Comparison of ENCODE assay signal across 8 cellular contexts in the genomic region with DNA sequence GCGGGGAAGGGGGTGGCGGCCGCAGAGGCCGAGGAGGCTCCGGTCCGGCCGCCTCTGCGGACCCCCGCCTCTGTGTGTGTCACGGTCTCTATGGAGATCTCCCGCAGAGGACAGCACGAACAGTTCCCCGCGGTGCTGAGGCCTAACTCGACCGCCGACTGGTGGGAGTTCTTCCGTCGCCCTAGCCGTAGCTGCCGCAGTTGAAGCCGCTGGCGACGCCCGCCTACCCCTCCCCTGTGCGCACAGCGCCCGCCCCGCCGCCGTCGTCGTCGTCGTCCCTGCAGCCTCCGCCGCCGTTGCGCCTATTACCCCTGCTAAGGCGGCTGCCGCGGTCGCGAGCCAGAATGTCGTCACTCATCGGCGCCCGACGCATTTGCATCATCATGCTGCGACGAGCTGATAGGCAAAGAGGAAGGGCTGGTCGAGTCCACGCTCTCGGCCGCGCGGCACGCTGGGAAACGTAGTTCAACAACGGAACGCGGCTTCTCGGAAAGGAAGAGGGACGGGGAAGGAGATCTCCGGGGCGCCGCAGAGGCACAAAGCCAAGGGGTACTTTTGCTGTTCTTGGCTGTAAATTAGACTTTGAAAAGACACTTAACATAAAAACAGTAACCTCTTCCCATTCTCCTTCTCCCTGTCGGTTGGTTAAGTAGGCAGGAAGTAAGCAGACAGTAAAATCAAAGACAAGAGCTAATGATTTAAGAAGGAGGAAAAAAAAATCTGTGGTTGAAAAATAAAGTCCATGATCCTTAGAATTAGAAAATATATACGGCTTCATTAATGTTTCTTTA. TPM values are rescaled to one million over a fixed set of nuclear protein-coding genes. Genes with fewer than 3 reads are reported as not detected.
A peak's percentile ranks its signal among the peaks of the same experiment; 100 is the strongest.
DNase-seq lines count a peak whose midpoint lies in the region; ATAC-seq and TF ChIP-seq lines count a peak whose summit lies in the region.

A gene (minus strand): TSS at position 346 of the 791 bp plus-strand sequence. CDS start 538 bp downstream, outside the sequence.

- peaks cover 50% of the 10 kb centered on the region for H3K79me2 ChIP-seq in mammary epithelial cell (ENCODE audit: insufficient read depth, low read length)

- no TSS peak for BruUV-seq in mammary epithelial cell (replicated peaks; lab: Mats Ljungman, UMichigan)

- WGBS in mammary epithelial cell (ENCODE audit: low coverage, missing lambda C conversion rate) = under 1% methylated on average over 19 of the region's 69 CpGs

- H3K27me3 ChIP-seq in WERI-Rb-1 (ENCODE audit: insufficient read depth, low read depth, severe bottlenecking) (no peaks in the 10 kb centered on the region), mammary epithelial cell (ENCODE audit: insufficient read depth, low read length) (no peaks in the 10 kb centered on the region), iPS-20b (ENCODE audit: insufficient read depth, low read length) (no peaks in the 10 kb centered on the region)

- CTCF ChIA-PET in mammary epithelial cell (lab: Charles Lee; ENCODE audit: low non-redundant PET) = interaction anchor here (0.7 kb wide), 1 partner anchor 57 kb away, joined by 4 read pairs; no protein-coding TSS in a partner anchor

- DNase-seq in ACHN (peak; percentile 96), NCI-H2227 (lab: John Stamatoyannopoulos, UW; ENCODE audit: unreplicated experiment) (peak; percentile 100), WERI-Rb-1 (peak; percentile 100), mammary epithelial cell (peak; percentile 98)

- TF ChIP-seq CTCF in WERI-Rb-1 (IDR thresholded peaks at IDR 0.05; ENCODE audit: low read depth, low read length) (no peak), mammary epithelial cell (conservative IDR thresholded peaks at IDR 0.05 in 1 of 2, IDR thresholded peaks at IDR 0.05 in 1 of 2; ENCODE audit: extremely low read depth in 1 of 2, insufficient read depth in 1 of 2, low read depth in 1 of 2, low read length in 2 of 2) (no peak)

- dilution Hi-C loops in mammary epithelial cell (cut with HindIII; ENCODE audit: low sequenced_read_pairs) = loop anchor here (5.0 kb wide), 1 partner anchor 34 kb away; no protein-coding TSS in a partner anchor

- no peaks in the 10 kb centered on the region for H4K20me1 ChIP-seq in mammary epithelial cell (ENCODE audit: insufficient read depth, low read length)

- H3K9me3 ChIP-seq in WERI-Rb-1 (ENCODE audit: severe bottlenecking) = no peaks in the 10 kb centered on the region
- no peaks in the 10 kb centered on the region for H3K9me3 ChIP-seq in mammary epithelial cell (replicated peaks; ENCODE audit: insufficient read depth, low read length)
- H3K9me3 ChIP-seq in iPS-20b (ENCODE audit: insufficient read depth, low read depth, low read length) = no peaks in the 10 kb centered on the region

- in situ Hi-C loops in ACHN (cut with HindIII; ENCODE audit: low pct_ligation_motif_present, low pct_unique_long_range_greater_than_20kb, low sequenced_read_pairs) = no loop called here
- in situ Hi-C loops in mammary epithelial cell (cut with MboI; ENCODE audit: low sequenced_read_pairs in 2 of 2) = no loop called here

- peak within 1 kb of the TSS; percentile 97 for H3K27ac ChIP-seq in WERI-Rb-1
- peak within 1 kb of the TSS; percentile 96 for H3K27ac ChIP-seq in mammary epithelial cell (ENCODE audit: insufficient read depth, low read depth, low read length)
- peak within 1 kb of the TSS; percentile 93 for H3K27ac ChIP-seq in iPS-20b (ENCODE audit: low read length)
- H3K27ac ChIP-seq in skin epidermis = peak within 1 kb of the TSS; percentile 86 to 100 (median 97)

- H3K4me3 ChIP-seq in WERI-Rb-1 (ENCODE audit: low read depth, low read length) = peak within 1 kb of the TSS; percentile 94
- H3K4me3 ChIP-seq in mammary epithelial cell (replicated peaks in 1 of 3; ENCODE audit: insufficient read depth in 1 of 3, low read depth in 2 of 3, low read length in 3 of 3) = peak within 1 kb of the TSS; percentile 91 to 96 (median 92)
- peak within 1 kb of the TSS; percentile 96 for H3K4me3 ChIP-seq in iPS-20b (ENCODE audit: low read length)
- H3K4me3 ChIP-seq in skin epidermis = peak within 1 kb of the TSS; percentile 85 to 94 (median 89)

- peak within 1 kb of the TSS; percentile 82 for H3K4me2 ChIP-seq in mammary epithelial cell (ENCODE audit: insufficient read depth, low read depth, low read length)

- intact Hi-C loops in mammary epithelial cell (cut with micrococcal nuclease) = loop anchor here (5.0 kb wide), 1 partner anchor 36 kb away; no protein-coding TSS in a partner anchor

- H2AFZ ChIP-seq in mammary epithelial cell (ENCODE audit: low read depth, low read length) = peak within 1 kb of the TSS; percentile 68

- ATAC-seq in GM18873 (IDR thresholded peaks at IDR 0.05; ENCODE audit: low FRiP score, unreplicated experiment) (peak; percentile 45), HG03139 (IDR thresholded peaks at IDR 0.05; ENCODE audit: unreplicated experiment) (peak; percentile 58)

- H3K4me1 ChIP-seq in mammary epithelial cell (ENCODE audit: insufficient read depth, low read length) (peaks cover 27% of the 10 kb centered on the region), iPS-20b (ENCODE audit: insufficient read depth, low read length) (peaks cover 10% of the 10 kb centered on the region)

- H3K36me3 ChIP-seq in WERI-Rb-1 = peaks cover 17% of the 10 kb centered on the region
- no peaks in the 10 kb centered on the region for H3K36me3 ChIP-seq in mammary epithelial cell (ENCODE audit: insufficient read depth, low read length)
- no peaks in the 10 kb centered on the region for H3K36me3 ChIP-seq in iPS-20b (ENCODE audit: insufficient read depth, low read depth, low read length)

- H3K9ac ChIP-seq in mammary epithelial cell (ENCODE audit: insufficient read depth, low read length) (peak within 1 kb of the TSS; percentile 98), iPS-20b (ENCODE audit: low read depth, low read length) (peak within 1 kb of the TSS; percentile 98)

RNA-seq across cellular contexts. Expression of the gene that starts here (rescaled TPM):
- 10 to 100 TPM; 32.3 to 34.8 TPM for total RNA-seq in mammary epithelial cell
- polyA plus RNA-seq in mammary epithelial cell = 25.4 TPM
- polyA minus RNA-seq in mammary epithelial cell = 34.0 TPM

Comparison
In these comparisons a context has a peak if more than half of its experiments do, and no peak if none do; other contexts are left out.
1. Peak in every context shown above with its lines: DNase-seq, ATAC-seq, H3K4me3 ChIP-seq and H3K27ac ChIP-seq.